In genomic region chr3:63995056-63995576, GRCh38 we compare ENCODE assay signal across 19 cellular contexts. TPM values are rescaled to one million over a fixed set of nuclear protein-coding genes. Genes with fewer than 3 reads are reported as not detected.
DNase-seq lines count a peak whose midpoint lies in the region; ATAC-seq, FAIRE-seq and TF ChIP-seq lines count a peak whose summit lies in the region.
"Had no signal": no experiment of that assay in that cellular context is flagged by ENCODE, and none has a peak within 500 bp of the region (broad histone marks: within the 10 kb centered on the region; RNA-seq: fewer than 3 reads in every experiment).

No MANE protein-coding gene starts in this region.

- H3K36me3 ChIP-seq in DND-41 (ENCODE audit: insufficient read depth, low read length) (peaks cover 98% of the 10 kb centered on the region), neural progenitor cell (no peaks in the 10 kb centered on the region), small intestine (ENCODE audit: control insufficient read depth in 2 of 2, insufficient read depth in 2 of 2, low read length in 2 of 2) (peaks cover 18 to 40% of the 10 kb centered on the region in 2 donors)

- peaks cover 72% of the 10 kb centered on the region for H3K36me3 Mint-ChIP-seq in T-helper 1 cell treated with Interleukin-12 subunit alpha and Interleukin-12 subunit beta and Interleukin-4 antibody, amounts not matched to agents 30 μg/mL and 1 μg/mL, for 36 hours (ENCODE audit: low read depth)
- peaks cover 97% of the 10 kb centered on the region for H3K36me3 Mint-ChIP-seq in activated T-helper 17 cell treated with anti-CD3 and anti-CD28 coated beads, Interleukin-2, amount 50 U/mL, for 72 hours (ENCODE audit: low read depth)
- peaks cover 51% of the 10 kb centered on the region for H3K36me3 Mint-ChIP-seq in neural progenitor cell

- H3K9me3 Mint-ChIP-seq in T-helper 1 cell treated with Interleukin-12 subunit alpha and Interleukin-12 subunit beta and Interleukin-4 antibody, amounts not matched to agents 30 μg/mL and 1 μg/mL, for 36 hours, result no peaks in the 10 kb centered on the region
- no peaks in the 10 kb centered on the region for H3K9me3 Mint-ChIP-seq in activated T-helper 17 cell treated with anti-CD3 and anti-CD28 coated beads, Interleukin-2, amount 50 U/mL, for 72 hours
- no peaks in the 10 kb centered on the region for H3K9me3 Mint-ChIP-seq in neural progenitor cell

- H3K9ac ChIP-seq in DND-41 (ENCODE audit: low read depth, low read length), result no peak overlapping the region
- no peak overlapping the region for H3K9ac ChIP-seq in neural progenitor cell
- H3K9ac ChIP-seq: BLaER1 had no signal

- no peaks in the 10 kb centered on the region for H3K4me1 ChIP-seq in DND-41 (ENCODE audit: insufficient read depth, low read length)
- peaks cover 25% of the 10 kb centered on the region for H3K4me1 ChIP-seq in neural progenitor cell
- H3K4me1 ChIP-seq in small intestine (ENCODE audit: control insufficient read depth in 2 of 2, insufficient read depth in 1 of 2, low read depth in 1 of 2, low read length in 1 of 2), result no peaks in the 10 kb centered on the region
- H3K4me1 ChIP-seq: BLaER1, testis had no signal

- H4K20me1 ChIP-seq in DND-41 (ENCODE audit: insufficient read depth, low read length) (peaks cover 13% of the 10 kb centered on the region), neural progenitor cell (ENCODE audit: low read depth) (peaks cover 3% of the 10 kb centered on the region)

- peaks cover 36% of the 10 kb centered on the region for H3F3A ChIP-seq in neural progenitor cell (ENCODE audit: low read depth)

- H3K27me3 Mint-ChIP-seq in T-helper 1 cell treated with Interleukin-12 subunit alpha and Interleukin-12 subunit beta and Interleukin-4 antibody, amounts not matched to agents 30 μg/mL and 1 μg/mL, for 36 hours (ENCODE audit: low read depth), result no peaks in the 10 kb centered on the region
- no peaks in the 10 kb centered on the region for H3K27me3 Mint-ChIP-seq in activated T-helper 17 cell treated with anti-CD3 and anti-CD28 coated beads, Interleukin-2, amount 50 U/mL, for 72 hours
- H3K27me3 Mint-ChIP-seq in neural progenitor cell (ENCODE audit: insufficient read depth, low read depth), result no peaks in the 10 kb centered on the region

- TF ChIP-seq CTCF in DND-41 (IDR thresholded peaks at IDR 0.05; ENCODE audit: borderline replicate concordance, extremely low read depth, low read length, poor library complexity, severe bottlenecking) (no peak), neural progenitor cell (IDR thresholded peaks at IDR 0.05) (no peak)

- WGBS in small intestine, 3 donors, result 87 to 94% (median 92%) methylated on average over 7 of the region's 7 CpGs

- peak overlapping the region; percentile 71 for H3K27ac Mint-ChIP-seq in T-helper 1 cell treated with Interleukin-12 subunit alpha and Interleukin-12 subunit beta and Interleukin-4 antibody, amounts not matched to agents 30 μg/mL and 1 μg/mL, for 36 hours
- H3K27ac Mint-ChIP-seq in activated T-helper 17 cell treated with anti-CD3 and anti-CD28 coated beads, Interleukin-2, amount 50 U/mL, for 72 hours, result peak overlapping the region; percentile 45
- peak overlapping the region; percentile 27 for H3K27ac Mint-ChIP-seq in neural progenitor cell

- DNase-seq in T-helper 1 cell, result no peak
- DNase-seq in DND-41, result no peak
- DNase-seq in neural progenitor cell (ENCODE audit: low spot score), result peak; percentile 21
- no peak for DNase-seq in C1 segment of cervical spinal cord (lab: John Stamatoyannopoulos, UW)
- no peak for DNase-seq in stimulated activated CD4-positive, alpha-beta T cell treated with anti-CD3 and anti-CD28 coated beads, Interleukin-1b, Interleukin-23, amount 100 ng/mL, for 48 hours
- DNase-seq in small intestine, result no peak
- DNase-seq: DMS53; heart right ventricle; KG1; NCI-H69; SHP77 treated with DMSO at 0.1 percent for 48 hours; stimulated activated CD4-positive, alpha-beta T cell treated with anti-CD3 and anti-CD28 coated beads, Interleukin-4, amount 100 ng/mL, for 4 hours; testis had no signal

- no peak overlapping the region for H3K4me3 Mint-ChIP-seq in T-helper 1 cell treated with Interleukin-12 subunit alpha and Interleukin-12 subunit beta and Interleukin-4 antibody, amounts not matched to agents 30 μg/mL and 1 μg/mL, for 36 hours
- H3K4me3 Mint-ChIP-seq in activated T-helper 17 cell treated with anti-CD3 and anti-CD28 coated beads, Interleukin-2, amount 50 U/mL, for 72 hours, result no peak overlapping the region
- H3K4me3 Mint-ChIP-seq in neural progenitor cell, result no peak overlapping the region

- peaks cover 6% of the 10 kb centered on the region; the same call in 1 of the 2 replicates for H3K79me2 ChIP-seq in DND-41 (ENCODE audit: insufficient read depth, low read length)
- no peaks in the 10 kb centered on the region for H3K79me2 ChIP-seq in neural progenitor cell (ENCODE audit: low read depth)

- H3K27me3 ChIP-seq in DND-41 (ENCODE audit: insufficient read depth, low read length, poor library complexity) (no peaks in the 10 kb centered on the region), neural progenitor cell (no peaks in the 10 kb centered on the region), small intestine (ENCODE audit: control insufficient read depth in 2 of 2, insufficient read depth in 2 of 2, low read length in 2 of 2) (no peaks in the 10 kb centered on the region)
- H3K27me3 ChIP-seq: BLaER1, heart right ventricle, testis had no signal

- no peak for FAIRE-seq in small intestine (lab: Jason Lieb, UNC)
- FAIRE-seq: A204.1, astrocyte had no signal

- no peak overlapping the region for H3K27ac ChIP-seq in DND-41 (ENCODE audit: low read length)
- H3K27ac ChIP-seq in neural progenitor cell, result peak overlapping the region; percentile 78
- H3K27ac ChIP-seq in small intestine (ENCODE audit: low read depth in 1 of 2, low read length in 1 of 2), result no peak overlapping the region
- H3K27ac ChIP-seq: BLaER1, heart right ventricle, testis had no signal

- H3K4me1 Mint-ChIP-seq in T-helper 1 cell treated with Interleukin-12 subunit alpha and Interleukin-12 subunit beta and Interleukin-4 antibody, amounts not matched to agents 30 μg/mL and 1 μg/mL, for 36 hours (ENCODE audit: low read depth), result peaks cover 19% of the 10 kb centered on the region
- H3K4me1 Mint-ChIP-seq in activated T-helper 17 cell treated with anti-CD3 and anti-CD28 coated beads, Interleukin-2, amount 50 U/mL, for 72 hours, result peaks cover 18% of the 10 kb centered on the region
- H3K4me1 Mint-ChIP-seq in neural progenitor cell, result peaks cover 12% of the 10 kb centered on the region

- H3K4me2 ChIP-seq in DND-41 (ENCODE audit: insufficient read depth, low read length), result no peak overlapping the region
- H3K4me2 ChIP-seq in neural progenitor cell, result peak overlapping the region; percentile 31
- H3K4me2 ChIP-seq: BLaER1 had no signal

- ATAC-seq in DND-41 (ENCODE audit: insufficient read depth, low read depth), result peak; percentile 43; the same call in 1 of the 3 replicates
- no peak for ATAC-seq in activated T-helper 17 cell treated with anti-CD3 and anti-CD28 coated beads, Interleukin-2, amount 50 U/mL, for 72 hours (replicated peaks)
- ATAC-seq: heart right ventricle had no signal

- H2AFZ ChIP-seq in DND-41 (ENCODE audit: low read depth, low read length) (no peak overlapping the region), neural progenitor cell (replicated peaks) (no peak overlapping the region)

- H3K9me3 ChIP-seq in DND-41 (ENCODE audit: insufficient read depth, low read length, severe bottlenecking), result no peaks in the 10 kb centered on the region
- H3K9me3 ChIP-seq in neural progenitor cell (ENCODE audit: low read depth), result no peaks in the 10 kb centered on the region
- no peaks in the 10 kb centered on the region for H3K9me3 ChIP-seq in small intestine (ENCODE audit: control insufficient read depth, low read depth)
- H3K9me3 ChIP-seq: BLaER1, heart right ventricle, testis had no signal

- no peak overlapping the region for H3K4me3 ChIP-seq in DND-41 (ENCODE audit: low read depth in 1 of 2, low read length in 2 of 2)
- no peak overlapping the region for H3K4me3 ChIP-seq in neural progenitor cell
- no peak overlapping the region for H3K4me3 ChIP-seq in small intestine (ENCODE audit: low read depth in 1 of 2, low read length in 2 of 2)
- H3K4me3 ChIP-seq: BLaER1, heart right ventricle, skin epidermis, testis had no signal

RNA-seq across cellular contexts. Expression of gene PSMD6, which starts 28.2 kb away (rescaled TPM):
- 100 to 1,000 TPM in 1 of 2 donors, 10 to 100 TPM in 1; 79.4 to 113 TPM for total RNA-seq in activated T-helper 17 cell treated with anti-CD3 and anti-CD28 coated beads, Interleukin-2, amount 50 U/mL, for 72 hours
- 103 and 141 TPM in 2 replicates for total RNA-seq in neural progenitor cell (ENCODE audit: low replicate concordance)
- polyA plus RNA-seq in small intestine, result 10 to 100 TPM; 51.4 to 65.2 (median 51.9) TPM
